1 cellular context compared by ENCODE assay signal in the genomic region with DNA sequence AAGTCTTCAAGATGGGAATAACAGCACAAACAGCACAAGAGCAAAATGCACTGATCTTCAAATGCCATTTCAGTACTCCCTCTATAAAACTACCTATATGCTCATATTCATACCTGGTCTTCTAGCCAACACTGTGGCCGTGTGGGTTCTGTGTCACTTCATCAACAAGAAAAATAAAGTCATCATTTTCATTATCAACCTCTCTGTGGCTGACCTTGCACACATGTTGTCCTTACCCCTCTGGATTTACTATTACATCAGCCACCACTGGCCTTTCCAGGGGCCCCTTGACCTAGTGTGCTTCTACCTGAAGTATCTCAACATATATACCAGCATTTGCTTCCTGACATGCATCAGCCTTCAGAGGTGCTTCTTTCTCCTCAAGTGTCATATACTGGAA.
TF ChIP-seq lines count a peak whose summit lies in the region.

No MANE protein-coding gene starts in this region.

TF ChIP-seq in HEK293T, 16 proteins besides CTCF, POLR2A, EP300 and RAD21 (continued from another document):
- TF ChIP-seq FOXA1 (IDR thresholded peaks at IDR 0.05): no peak
- TF ChIP-seq LEF1 (IDR thresholded peaks at IDR 0.05; ENCODE audit: borderline replicate concordance): no peak
- TF ChIP-seq NFRKB (IDR thresholded peaks at IDR 0.05): no peak
- TF ChIP-seq ZNF384 (IDR thresholded peaks at IDR 0.05): no peak
- no peak for TF ChIP-seq TARDBP (IDR thresholded peaks at IDR 0.05)
- no peak for TF ChIP-seq FOXM1 (IDR thresholded peaks at IDR 0.05; ENCODE audit: borderline replicate concordance)
- no peak for TF ChIP-seq SP1 (IDR thresholded peaks at IDR 0.05)
- TF ChIP-seq ELF4 (IDR thresholded peaks at IDR 0.05): no peak
- TF ChIP-seq CTBP1 (IDR thresholded peaks at IDR 0.05; ENCODE audit: borderline replicate concordance): no peak
- TF ChIP-seq ARNT (IDR thresholded peaks at IDR 0.05): no peak
- TF ChIP-seq SUZ12 (IDR thresholded peaks at IDR 0.05): no peak
- no peak for TF ChIP-seq FOXK2 (IDR thresholded peaks at IDR 0.05)
- no peak for TF ChIP-seq HDGF (IDR thresholded peaks at IDR 0.05; ENCODE audit: borderline replicate concordance)
- no peak for TF ChIP-seq L3MBTL2 (conservative IDR thresholded peaks at IDR 0.05)
